Comparison of ENCODE assay signal across 1 cellular context in the genomic region with DNA sequence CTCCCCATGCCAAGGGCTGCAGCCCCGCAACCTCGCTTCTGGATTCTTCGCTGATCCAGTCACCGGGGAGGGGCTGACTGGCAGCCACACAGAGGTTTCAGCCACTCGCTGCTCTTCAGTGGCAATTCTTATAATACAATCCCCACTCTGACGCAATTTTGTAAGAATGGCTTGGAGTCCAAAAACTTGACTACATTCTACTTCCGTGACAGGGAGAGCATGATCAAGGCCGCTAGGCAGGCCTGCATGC.
TF ChIP-seq lines count a peak whose summit lies in the region.

No MANE protein-coding gene starts in this region.

TF ChIP-seq in endothelial cell of umbilical vein, 7 proteins besides CTCF, POLR2A, EP300 and RAD21 (continued from another document):
- TF ChIP-seq POLR2AphosphoS5 (IDR thresholded peaks at IDR 0.05; ENCODE audit: insufficient read depth, low read depth, low read length) (no peak), GATA2 (IDR thresholded peaks at IDR 0.05; ENCODE audit: insufficient read depth, insufficient read length, low read depth, low read length) (no peak), JUN (IDR thresholded peaks at IDR 0.05; ENCODE audit: borderline replicate concordance, insufficient read depth, insufficient read length, low read depth) (no peak)
- TF ChIP-seq, protein P1, sequence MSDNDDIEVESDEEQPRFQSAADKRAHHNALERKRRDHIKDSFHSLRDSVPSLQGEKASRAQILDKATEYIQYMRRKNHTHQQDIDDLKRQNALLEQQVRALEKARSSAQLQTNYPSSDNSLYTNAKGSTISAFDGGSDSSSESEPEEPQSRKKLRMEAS (IDR thresholded peaks at IDR 0.05; ENCODE audit: insufficient read depth, insufficient read length) = no peak
